In genomic region chr9:112377087-112377486, GRCh38 we compare ENCODE assay signal across 14 cellular contexts. TPM values are rescaled to one million over a fixed set of nuclear protein-coding genes. Genes with fewer than 3 reads are reported as not detected.
DNase-seq lines count a peak whose midpoint lies in the region; ATAC-seq and TF ChIP-seq lines count a peak whose summit lies in the region.
"Had no signal": no experiment of that assay in that cellular context is flagged by ENCODE, and none has a peak within 500 bp of the region (broad histone marks: within the 10 kb centered on the region; RNA-seq: fewer than 3 reads in every experiment).

No MANE protein-coding gene starts in this region.

- H3K4me2 ChIP-seq in BLaER1 = peak overlapping the region; percentile 97
- peak overlapping the region; percentile 83 for H3K4me2 ChIP-seq in hepatocyte

- POLR2A ChIA-PET in Panc1 (lab: Charles Lee) = no interaction called here

- H4K20me1 ChIP-seq in BLaER1 (no peaks in the 10 kb centered on the region), hepatocyte (ENCODE audit: insufficient read depth, poor library complexity, severe bottlenecking) (no peaks in the 10 kb centered on the region)

- no peak for ATAC-seq in Panc1
- ATAC-seq: left lobe of liver; naive thymus-derived CD8-positive, alpha-beta T cell had no signal

- CTCF ChIA-PET in Panc1 (lab: Charles Lee) = no interaction called here

- H3K27me3 ChIP-seq in BLaER1 (no peaks in the 10 kb centered on the region), Panc1 (ENCODE audit: control insufficient read depth, insufficient read depth, low read length) (no peaks in the 10 kb centered on the region), hepatocyte (no peaks in the 10 kb centered on the region)

- TF ChIP-seq CTCF in Panc1 (IDR thresholded peaks at IDR 0.05) = no peak
- no peak for TF ChIP-seq CTCF in hepatocyte (IDR thresholded peaks at IDR 0.05; ENCODE audit: poor library complexity)

- DNase-seq in Caki2 (ENCODE audit: low read depth) (peak; percentile 31), Panc1 (ENCODE audit: low read depth, low spot score) (no peak), hepatocyte (ENCODE audit: low spot score) (no peak), NCI-H226 (no peak), NCI-H187 (lab: John Stamatoyannopoulos, UW) (no peak)
- no peak for DNase-seq in stimulated activated CD4-positive, alpha-beta T cell treated with anti-CD3 and anti-CD28 coated beads, Interleukin-2, amount 100 ng/mL, for 24 hours
- DNase-seq: activated CD4-positive, alpha-beta T cell treated with anti-CD3 and anti-CD28 coated beads for 4 hours; HCEC 1CT; head of caudate nucleus; MM.1S; naive thymus-derived CD8-positive, alpha-beta T cell; NCI-H2171 treated with DMSO at 0.1 percent for 48 hours had no signal

- H3K9me2 ChIP-seq in hepatocyte (replicated peaks; ENCODE audit: insufficient read depth) = no peaks in the 10 kb centered on the region

- H3K4me1 ChIP-seq in BLaER1 = peaks cover 39% of the 10 kb centered on the region
- H3K4me1 ChIP-seq in Panc1 (ENCODE audit: control insufficient read depth, insufficient read depth, low read length) = no peaks in the 10 kb centered on the region; the same call in 1 of the 2 replicates
- H3K4me1 ChIP-seq in hepatocyte (ENCODE audit: insufficient read depth) = peaks cover 21% of the 10 kb centered on the region

- no peak overlapping the region for H3K9ac ChIP-seq in BLaER1

- intact Hi-C loops in Panc1 (cut with micrococcal nuclease; ENCODE audit: unreplicated experiment) = no loop called here

- H3K79me2 ChIP-seq in hepatocyte = peaks cover 41% of the 10 kb centered on the region

- H3K9me3 ChIP-seq in BLaER1 = peaks cover 24% of the 10 kb centered on the region
- no peaks in the 10 kb centered on the region for H3K9me3 ChIP-seq in Panc1 (ENCODE audit: control insufficient read depth, insufficient read depth, low read depth, low read length)
- H3K9me3 ChIP-seq in hepatocyte (ENCODE audit: low read depth) = no peaks in the 10 kb centered on the region

- in situ Hi-C loops in Caki2 (cut with HindIII; ENCODE audit: low pct_unique_long_range_greater_than_20kb, low sequenced_read_pairs) = no loop called here
- in situ Hi-C loops in Panc1 (cut with HindIII; ENCODE audit: low pct_unique_long_range_greater_than_20kb, low sequenced_read_pairs) = no loop called here

- no TSS peak for BruUV-seq in Panc1 (replicated peaks; lab: Mats Ljungman, UMichigan)

- H3K27ac ChIP-seq in BLaER1 = no peak overlapping the region
- peak overlapping the region; percentile 94 for H3K27ac ChIP-seq in Panc1 (ENCODE audit: low read length)
- no peak overlapping the region for H3K27ac ChIP-seq in hepatocyte

- no peak overlapping the region for H2AFZ ChIP-seq in hepatocyte

- 79% methylated on average over 2 of the region's 2 CpGs for WGBS in hepatocyte (ENCODE audit: low lambda C conversion rate, missing lambda C conversion rate)

- H3K4me3 ChIP-seq in BLaER1 (peak overlapping the region; percentile 97; the same call in 1 of the 2 replicates), Panc1 (ENCODE audit: low read depth in 2 of 2, low read length in 2 of 2) (peak overlapping the region in 1 of 2 experiments; percentile 87; a peak in 1 of 4 replicates), hepatocyte (no peak overlapping the region)

- H3K36me3 ChIP-seq in BLaER1 (peaks cover 9% of the 10 kb centered on the region; the same call in 1 of the 2 replicates), Panc1 (ENCODE audit: control insufficient read depth, insufficient read depth, low read length) (peaks cover 5% of the 10 kb centered on the region; the same call in 1 of the 2 replicates), hepatocyte (replicated peaks; ENCODE audit: insufficient read depth, low read depth) (no peaks in the 10 kb centered on the region)

RNA-seq across cellular contexts. Expression of gene HSDL2, which starts 2.8 kb away (rescaled TPM):
- 15.3 and 30.7 TPM in 2 replicates for total RNA-seq in Caki2 (2014; rRNA removed; shearing (Covaris generic); ENCODE audit: low replicate concordance)
- total RNA-seq in Panc1 (2021; ENCODE audit: unreplicated experiment) = 32.2 TPM
- polyA plus RNA-seq in Panc1 (2012; ENCODE audit: insufficient read length) = 26.0 TPM
- 97.3 and 97.6 TPM in 2 replicates for total RNA-seq in hepatocyte
- polyA plus RNA-seq in hepatocyte = 36.0 and 50.0 TPM in 2 replicates

RNA-seq across cellular contexts. Expression of gene PTBP3, which starts 43.7 kb away (rescaled TPM):
- 30.6 and 33.2 TPM in 2 replicates for total RNA-seq in Caki2 (2014; rRNA removed; shearing (Covaris generic); ENCODE audit: low replicate concordance)
- 82.5 TPM for total RNA-seq in Panc1 (2021; ENCODE audit: unreplicated experiment)
- polyA plus RNA-seq in Panc1 (2012; ENCODE audit: insufficient read length) = 18.1 TPM
- total RNA-seq in hepatocyte = 57.7 and 64.5 TPM in 2 replicates
- 13.4 and 13.7 TPM in 2 replicates for polyA plus RNA-seq in hepatocyte
